Comparison of ENCODE assay signal across 9 cellular contexts in genomic region chr7:24401628-24402593, GRCh38.
A peak's percentile ranks its signal among the peaks of the same experiment; 100 is the strongest.
DNase-seq lines count a peak whose midpoint lies in the region; ATAC-seq and TF ChIP-seq lines count a peak whose summit lies in the region.
"Had no signal": no experiment of that assay in that cellular context is flagged by ENCODE, and none has a peak within 500 bp of the region (broad histone marks: within the 10 kb centered on the region; RNA-seq: fewer than 3 reads in every experiment).

No MANE protein-coding gene starts in this region.

- ATAC-seq in CD4-positive, CD25-positive, alpha-beta regulatory T cell (ENCODE audit: low read depth in 2 of 2) = no peak
- peak; percentile 71 for ATAC-seq in GM19351 (IDR thresholded peaks at IDR 0.05; ENCODE audit: unreplicated experiment)
- ATAC-seq in activated naive CD4-positive, alpha-beta T cell treated with anti-CD3 and anti-CD28 coated beads, Interleukin-2, amount 50 U/mL, for 72 hours = no peak

- peak overlapping the region; percentile 1 for H3K4me3 ChIP-seq in CD4-positive, CD25-positive, alpha-beta regulatory T cell (ENCODE audit: low read depth, low read length)
- H3K4me3 ChIP-seq in coronary artery (no peak overlapping the region), neural cell (ENCODE audit: low read length) (no peak overlapping the region)
- H3K4me3 ChIP-seq: skin epidermis had no signal

- no peaks in the 10 kb centered on the region for H3K79me2 ChIP-seq in neural cell (replicated peaks; ENCODE audit: insufficient read depth, low read length)

- H3K27me3 ChIP-seq in CD4-positive, CD25-positive, alpha-beta regulatory T cell (ENCODE audit: control insufficient read depth, insufficient read depth, low read length) = no peaks in the 10 kb centered on the region
- no peaks in the 10 kb centered on the region for H3K27me3 ChIP-seq in neural cell (ENCODE audit: insufficient read depth, low read depth, low read length)

- no peak overlapping the region for H3K27ac ChIP-seq in CD4-positive, CD25-positive, alpha-beta regulatory T cell (ENCODE audit: insufficient read depth, low read length, poor library complexity, severe bottlenecking)
- H3K27ac ChIP-seq in coronary artery = no peak overlapping the region
- no peak overlapping the region for H3K27ac ChIP-seq in neural cell (ENCODE audit: low read length)
- H3K27ac ChIP-seq: skin epidermis had no signal

- H3K27me3 Mint-ChIP-seq in CD4-positive, CD25-positive, alpha-beta regulatory T cell = peaks cover 4% of the 10 kb centered on the region
- H3K27me3 Mint-ChIP-seq in activated naive CD8-positive, alpha-beta T cell treated with anti-CD3 and anti-CD28 coated beads for 36 hours = no peaks in the 10 kb centered on the region

- no peaks in the 10 kb centered on the region for H4K20me1 ChIP-seq in neural cell (ENCODE audit: insufficient read depth)

- peaks cover 9% of the 10 kb centered on the region for H3K4me1 ChIP-seq in CD4-positive, CD25-positive, alpha-beta regulatory T cell (ENCODE audit: control insufficient read depth, insufficient read depth, low read length, poor library complexity, severe bottlenecking)

- peaks cover 0 to 1% (median 0%) of the 10 kb centered on the region in 7 donors for H3K9me3 Mint-ChIP-seq in CD4-positive, CD25-positive, alpha-beta regulatory T cell
- no peaks in the 10 kb centered on the region for H3K9me3 Mint-ChIP-seq in activated naive CD8-positive, alpha-beta T cell treated with anti-CD3 and anti-CD28 coated beads for 36 hours
- no peaks in the 10 kb centered on the region for H3K9me3 Mint-ChIP-seq in activated naive CD4-positive, alpha-beta T cell treated with anti-CD3 and anti-CD28 coated beads, Interleukin-2, amount 50 U/mL, for 72 hours

- H3K4me2 ChIP-seq in neural cell (ENCODE audit: low read length) = no peak overlapping the region

- peak; percentile 69 for TF ChIP-seq RAD21 in neural cell (conservative IDR thresholded peaks at IDR 0.05)

- no peaks in the 10 kb centered on the region for H3K36me3 Mint-ChIP-seq in CD4-positive, CD25-positive, alpha-beta regulatory T cell
- no peaks in the 10 kb centered on the region for H3K36me3 Mint-ChIP-seq in activated naive CD8-positive, alpha-beta T cell treated with anti-CD3 and anti-CD28 coated beads for 36 hours
- no peaks in the 10 kb centered on the region for H3K36me3 Mint-ChIP-seq in activated naive CD4-positive, alpha-beta T cell treated with anti-CD3 and anti-CD28 coated beads, Interleukin-2, amount 50 U/mL, for 72 hours

- peak; percentile 22 for TF ChIP-seq CTCF in coronary artery (IDR thresholded peaks at IDR 0.05)
- peak; percentile 71 for TF ChIP-seq CTCF in neural cell (IDR thresholded peaks at IDR 0.05; ENCODE audit: poor library complexity, severe bottlenecking)

- no peaks in the 10 kb centered on the region for H3F3A ChIP-seq in neural cell (ENCODE audit: insufficient read depth, low read length, poor library complexity, severe bottlenecking)

- H3K4me1 Mint-ChIP-seq in CD4-positive, CD25-positive, alpha-beta regulatory T cell = peaks cover 0 to 15% (median 8%) of the 10 kb centered on the region in 4 donors
- H3K4me1 Mint-ChIP-seq in activated naive CD8-positive, alpha-beta T cell treated with anti-CD3 and anti-CD28 coated beads for 36 hours = peaks cover 7% of the 10 kb centered on the region

- H3K9me3 ChIP-seq in CD4-positive, CD25-positive, alpha-beta regulatory T cell (ENCODE audit: control insufficient read depth in 2 of 2, low read length in 2 of 2) = no peaks in the 10 kb centered on the region
- H3K9me3 ChIP-seq in neural cell (ENCODE audit: low read length) = no peaks in the 10 kb centered on the region

- TF ChIP-seq EP300 in neural cell (conservative IDR thresholded peaks at IDR 0.05; ENCODE audit: poor library complexity, severe bottlenecking) = no peak

- no peak overlapping the region for H3K27ac Mint-ChIP-seq in CD4-positive, CD25-positive, alpha-beta regulatory T cell
- H3K27ac Mint-ChIP-seq in activated naive CD8-positive, alpha-beta T cell treated with anti-CD3 and anti-CD28 coated beads for 36 hours = no peak overlapping the region
- no peak overlapping the region for H3K27ac Mint-ChIP-seq in activated naive CD4-positive, alpha-beta T cell treated with anti-CD3 and anti-CD28 coated beads, Interleukin-2, amount 50 U/mL, for 72 hours

- H3K9ac ChIP-seq in neural cell (ENCODE audit: low read length) = no peak overlapping the region

- no peaks in the 10 kb centered on the region for H3K9me2 ChIP-seq in neural cell (ENCODE audit: insufficient read depth, low read length)

- no peaks in the 10 kb centered on the region for H3K36me3 ChIP-seq in CD4-positive, CD25-positive, alpha-beta regulatory T cell (ENCODE audit: control insufficient read depth, insufficient read depth, low read length)
- no peaks in the 10 kb centered on the region for H3K36me3 ChIP-seq in neural cell (ENCODE audit: insufficient read depth, low read length)

- H2AFZ ChIP-seq in neural cell (ENCODE audit: low read depth, low read length) = no peak overlapping the region

- H3K4me3 Mint-ChIP-seq in CD4-positive, CD25-positive, alpha-beta regulatory T cell = no peak overlapping the region
- no peak overlapping the region for H3K4me3 Mint-ChIP-seq in activated naive CD8-positive, alpha-beta T cell treated with anti-CD3 and anti-CD28 coated beads for 36 hours

- peak in 2 of 3 donors; percentile 13 to 31 for DNase-seq in CD4-positive, CD25-positive, alpha-beta regulatory T cell
- DNase-seq in NCI-H146 treated with DMSO at 0.1 percent for 48 hours (lab: John Stamatoyannopoulos, UW; ENCODE audit: unreplicated experiment) (peak; percentile 39), coronary artery (ENCODE audit: low spot score) (no peak)
- DNase-seq in activated naive CD8-positive, alpha-beta T cell treated with anti-CD3 and anti-CD28 coated beads for 36 hours = no peak
- no peak for DNase-seq in stimulated activated naive CD4-positive, alpha-beta T cell treated with Interleukin-2 at 50 U/mL for 16 hours (lab: John Stamatoyannopoulos, UW)
- DNase-seq in activated naive CD4-positive, alpha-beta T cell treated with anti-CD3 and anti-CD28 coated beads, Interleukin-2, amount 50 U/mL, for 72 hours (ENCODE audit: low spot score in 2 of 2) = no peak

TF ChIP-seq in neural cell, 6 proteins besides CTCF, POLR2A, EP300 and RAD21:
- no peak for TF ChIP-seq REST (IDR thresholded peaks at IDR 0.05; ENCODE audit: borderline replicate concordance)
- TF ChIP-seq TAF1 (IDR thresholded peaks at IDR 0.05; ENCODE audit: low read depth) = no peak
- TF ChIP-seq SMC3 (conservative IDR thresholded peaks at IDR 0.05; ENCODE audit: poor library complexity) = peak; percentile 78
- no peak for TF ChIP-seq EZH2 (IDR thresholded peaks at IDR 0.05; ENCODE audit: borderline replicate concordance, insufficient read depth, low read length, poor library complexity, severe bottlenecking)
- no peak for TF ChIP-seq POLR2AphosphoS5 (IDR thresholded peaks at IDR 0.05)

Comparison
In these comparisons a context has a peak if more than half of its experiments do, and no peak if none do; other contexts are left out.
1. DNase-seq: peak in CD4-positive, CD25-positive, alpha-beta regulatory T cell (2 of 3) and NCI-H146 treated with DMSO at 0.1 percent for 48 hours (single experiment); none in coronary artery (single experiment), activated naive CD8-positive, alpha-beta T cell treated with anti-CD3 and anti-CD28 coated beads for 36 hours (single experiment), stimulated activated naive CD4-positive, alpha-beta T cell treated with Interleukin-2 at 50 U/mL for 16 hours (single experiment) and activated naive CD4-positive, alpha-beta T cell treated with anti-CD3 and anti-CD28 coated beads, Interleukin-2, amount 50 U/mL, for 72 hours (0 of 2).